1 cellular context compared by ENCODE assay signal in genomic region chr7:43592321-43592720, GRCh38.
TF ChIP-seq lines count a peak whose summit lies in the region.

No MANE protein-coding gene starts in this region.

TF ChIP-seq in GM23338, 12 proteins besides CTCF, POLR2A, EP300 and RAD21:
- TF ChIP-seq, protein P1, sequence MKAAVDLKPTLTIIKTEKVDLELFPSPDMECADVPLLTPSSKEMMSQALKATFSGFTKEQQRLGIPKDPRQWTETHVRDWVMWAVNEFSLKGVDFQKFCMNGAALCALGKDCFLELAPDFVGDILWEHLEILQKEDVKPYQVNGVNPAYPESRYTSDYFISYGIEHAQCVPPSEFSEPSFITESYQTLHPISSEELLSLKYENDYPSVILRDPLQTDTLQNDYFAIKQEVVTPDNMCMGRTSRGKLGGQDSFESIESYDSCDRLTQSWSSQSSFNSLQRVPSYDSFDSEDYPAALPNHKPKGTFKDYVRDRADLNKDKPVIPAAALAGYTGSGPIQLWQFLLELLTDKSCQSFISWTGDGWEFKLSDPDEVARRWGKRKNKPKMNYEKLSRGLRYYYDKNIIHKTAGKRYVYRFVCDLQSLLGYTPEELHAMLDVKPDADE (IDR thresholded peaks at IDR 0.05) = no peak
- TF ChIP-seq ZNF331 (CRISPR knock-in tag; IDR thresholded peaks at IDR 0.05; ENCODE audit: low read depth) (no peak), EZH2 (IDR thresholded peaks at IDR 0.05; ENCODE audit: low read depth, unreplicated experiment) (no peak), POLR2AphosphoS5 (IDR thresholded peaks at IDR 0.05; ENCODE audit: low read depth) (no peak), NANOG (IDR thresholded peaks at IDR 0.05; ENCODE audit: borderline replicate concordance) (no peak), EZH2phosphoT487 (IDR thresholded peaks at IDR 0.05; ENCODE audit: unreplicated experiment) (no peak), CREB1 (CRISPR knock-in tag; IDR thresholded peaks at IDR 0.05; ENCODE audit: low read depth) (no peak), STAT1 (IDR thresholded peaks at IDR 0.05; ENCODE audit: unreplicated experiment) (no peak), REST (IDR thresholded peaks at IDR 0.05; ENCODE audit: unreplicated experiment) (no peak), JUNB (IDR thresholded peaks at IDR 0.05; ENCODE audit: unreplicated experiment) (no peak), ZNF114 (CRISPR knock-in tag; IDR thresholded peaks at IDR 0.05) (no peak)
- TF ChIP-seq, protein P2, sequence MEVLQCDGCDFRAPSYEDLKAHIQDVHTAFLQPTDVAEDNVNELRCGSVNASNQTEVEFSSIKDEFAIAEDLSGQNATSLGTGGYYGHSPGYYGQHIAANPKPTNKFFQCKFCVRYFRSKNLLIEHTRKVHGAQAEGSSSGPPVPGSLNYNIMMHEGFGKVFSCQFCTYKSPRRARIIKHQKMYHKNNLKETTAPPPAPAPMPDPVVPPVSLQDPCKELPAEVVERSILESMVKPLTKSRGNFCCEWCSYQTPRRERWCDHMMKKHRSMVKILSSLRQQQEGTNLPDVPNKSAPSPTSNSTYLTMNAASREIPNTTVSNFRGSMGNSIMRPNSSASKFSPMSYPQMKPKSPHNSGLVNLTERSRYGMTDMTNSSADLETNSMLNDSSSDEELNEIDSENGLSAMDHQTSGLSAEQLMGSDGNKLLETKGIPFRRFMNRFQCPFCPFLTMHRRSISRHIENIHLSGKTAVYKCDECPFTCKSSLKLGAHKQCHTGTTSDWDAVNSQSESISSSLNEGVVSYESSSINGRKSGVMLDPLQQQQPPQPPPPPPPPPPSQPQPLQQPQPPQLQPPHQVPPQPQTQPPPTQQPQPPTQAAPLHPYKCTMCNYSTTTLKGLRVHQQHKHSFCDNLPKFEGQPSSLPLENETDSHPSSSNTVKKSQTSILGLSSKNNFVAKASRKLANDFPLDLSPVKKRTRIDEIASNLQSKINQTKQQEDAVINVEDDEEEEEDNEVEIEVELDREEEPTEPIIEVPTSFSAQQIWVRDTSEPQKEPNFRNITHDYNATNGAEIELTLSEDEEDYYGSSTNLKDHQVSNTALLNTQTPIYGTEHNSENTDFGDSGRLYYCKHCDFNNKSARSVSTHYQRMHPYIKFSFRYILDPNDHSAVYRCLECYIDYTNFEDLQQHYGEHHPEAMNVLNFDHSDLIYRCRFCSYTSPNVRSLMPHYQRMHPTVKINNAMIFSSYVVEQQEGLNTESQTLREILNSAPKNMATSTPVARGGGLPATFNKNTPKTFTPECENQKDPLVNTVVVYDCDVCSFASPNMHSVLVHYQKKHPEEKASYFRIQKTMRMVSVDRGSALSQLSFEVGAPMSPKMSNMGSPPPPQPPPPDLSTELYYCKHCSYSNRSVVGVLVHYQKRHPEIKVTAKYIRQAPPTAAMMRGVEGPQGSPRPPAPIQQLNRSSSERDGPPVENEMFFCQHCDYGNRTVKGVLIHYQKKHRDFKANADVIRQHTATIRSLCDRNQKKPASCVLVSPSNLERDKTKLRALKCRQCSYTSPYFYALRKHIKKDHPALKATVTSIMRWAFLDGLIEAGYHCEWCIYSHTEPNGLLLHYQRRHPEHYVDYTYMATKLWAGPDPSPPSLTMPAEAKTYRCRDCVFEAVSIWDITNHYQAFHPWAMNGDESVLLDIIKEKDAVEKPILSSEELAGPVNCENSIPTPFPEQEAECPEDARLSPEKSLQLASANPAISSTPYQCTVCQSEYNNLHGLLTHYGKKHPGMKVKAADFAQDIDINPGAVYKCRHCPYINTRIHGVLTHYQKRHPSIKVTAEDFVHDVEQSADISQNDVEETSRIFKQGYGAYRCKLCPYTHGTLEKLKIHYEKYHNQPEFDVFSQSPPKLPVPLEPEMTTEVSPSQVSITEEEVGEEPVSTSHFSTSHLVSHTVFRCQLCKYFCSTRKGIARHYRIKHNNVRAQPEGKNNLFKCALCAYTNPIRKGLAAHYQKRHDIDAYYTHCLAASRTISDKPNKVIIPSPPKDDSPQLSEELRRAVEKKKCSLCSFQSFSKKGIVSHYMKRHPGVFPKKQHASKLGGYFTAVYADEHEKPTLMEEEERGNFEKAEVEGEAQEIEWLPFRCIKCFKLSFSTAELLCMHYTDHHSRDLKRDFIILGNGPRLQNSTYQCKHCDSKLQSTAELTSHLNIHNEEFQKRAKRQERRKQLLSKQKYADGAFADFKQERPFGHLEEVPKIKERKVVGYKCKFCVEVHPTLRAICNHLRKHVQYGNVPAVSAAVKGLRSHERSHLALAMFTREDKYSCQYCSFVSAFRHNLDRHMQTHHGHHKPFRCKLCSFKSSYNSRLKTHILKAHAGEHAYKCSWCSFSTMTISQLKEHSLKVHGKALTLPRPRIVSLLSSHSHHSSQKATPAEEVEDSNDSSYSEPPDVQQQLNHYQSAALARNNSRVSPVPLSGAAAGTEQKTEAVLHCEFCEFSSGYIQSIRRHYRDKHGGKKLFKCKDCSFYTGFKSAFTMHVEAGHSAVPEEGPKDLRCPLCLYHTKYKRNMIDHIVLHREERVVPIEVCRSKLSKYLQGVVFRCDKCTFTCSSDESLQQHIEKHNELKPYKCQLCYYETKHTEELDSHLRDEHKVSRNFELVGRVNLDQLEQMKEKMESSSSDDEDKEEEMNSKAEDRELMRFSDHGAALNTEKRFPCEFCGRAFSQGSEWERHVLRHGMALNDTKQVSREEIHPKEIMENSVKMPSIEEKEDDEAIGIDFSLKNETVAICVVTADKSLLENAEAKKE (CRISPR knock-in tag; IDR thresholded peaks at IDR 0.05) = no peak
